In the genomic region with DNA sequence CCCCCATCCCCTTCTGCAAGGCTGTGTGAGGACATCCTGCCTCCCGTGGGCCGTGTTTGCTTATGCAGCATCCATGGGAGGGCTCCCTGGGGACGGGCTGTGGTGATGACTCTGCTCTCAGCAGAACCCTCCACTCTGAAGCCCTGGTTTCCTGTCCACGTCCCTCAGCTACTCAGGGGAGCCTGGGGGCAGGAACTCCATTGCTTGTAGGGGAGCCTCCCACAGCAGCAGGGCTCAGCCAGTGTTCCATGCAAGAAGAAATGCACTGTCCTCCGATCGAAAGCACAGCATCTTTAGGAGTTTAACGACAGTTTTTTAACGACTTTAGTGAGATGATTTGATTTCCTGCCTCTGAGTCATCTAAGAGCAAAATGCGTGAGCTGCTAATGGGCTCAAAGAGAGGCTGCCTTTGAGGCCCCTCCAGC, we compare ENCODE assay signal across 8 cellular contexts. TPM values are rescaled to one million over a fixed set of nuclear protein-coding genes. Genes with fewer than 3 reads are reported as not detected.
DNase-seq lines count a peak whose midpoint lies in the region; ATAC-seq and TF ChIP-seq lines count a peak whose summit lies in the region.

No MANE protein-coding gene starts in this region.

- DNase-seq in SK-N-SH (peak; percentile 57), activated B cell treated with CpG ODN at 0.5 μM for 24 hours (peak; percentile 30), skeletal muscle cell (ENCODE audit: low read depth) (peak; percentile 78), G401 (ENCODE audit: low spot score) (no peak)

- no peak for TF ChIP-seq RAD21 in SK-N-SH (IDR thresholded peaks at IDR 0.05; ENCODE audit: low read length)

- H3K9ac ChIP-seq in SK-N-SH, result no peak overlapping the region

- no peaks in the 10 kb centered on the region for H3K9me3 Mint-ChIP-seq in activated B cell treated with CpG ODN at 0.5 μM for 24 hours

- no peak for ATAC-seq in SK-N-SH treated with all-trans-retinoic acid at 6 μM for 48 hours
- peak; percentile 69 for ATAC-seq in HG02938 (IDR thresholded peaks at IDR 0.05; ENCODE audit: unreplicated experiment)
- ATAC-seq in activated B cell treated with CpG ODN at 0.5 μM for 24 hours (ENCODE audit: low read depth), result peak; percentile 94
- no peak for ATAC-seq in GM19328 (IDR thresholded peaks at IDR 0.05; ENCODE audit: unreplicated experiment)
- ATAC-seq in HG02588 (IDR thresholded peaks at IDR 0.05; ENCODE audit: unreplicated experiment), result no peak

- H3K27me3 Mint-ChIP-seq in activated B cell treated with CpG ODN at 0.5 μM for 24 hours, result no peaks in the 10 kb centered on the region

- H3F3A ChIP-seq in SK-N-SH (replicated peaks; ENCODE audit: insufficient read depth), result no peaks in the 10 kb centered on the region

- TF ChIP-seq CTCF in SK-N-SH (IDR thresholded peaks at IDR 0.05) (no peak), activated B cell treated with CpG ODN at 0.5 μM for 24 hours (IDR thresholded peaks at IDR 0.05) (no peak)

- H3K4me1 ChIP-seq in SK-N-SH (ENCODE audit: control insufficient read depth in 1 of 2, insufficient read depth in 2 of 2, low read depth in 1 of 2, low read length in 1 of 2), result peaks cover 5 to 30% of the 10 kb centered on the region in 2 experiments; a peak in 1 of 4 replicates

- H3K9me3 ChIP-seq in SK-N-SH, result no peaks in the 10 kb centered on the region

- H3K27me3 ChIP-seq in SK-N-SH (ENCODE audit: insufficient read depth), result no peaks in the 10 kb centered on the region

- H3K4me2 ChIP-seq in SK-N-SH, result no peak overlapping the region

- intact Hi-C loops in activated B cell treated with CpG ODN at 0.5 μM for 24 hours (cut with micrococcal nuclease), result no loop called here

- WGBS in SK-N-SH (ENCODE audit: low lambda C conversion rate), result 43% methylated on average over 7 of the region's 9 CpGs

- TF ChIP-seq EP300 in SK-N-SH (IDR thresholded peaks at IDR 0.05; ENCODE audit: borderline replicate concordance in 1 of 2, low read depth in 1 of 2, low read length in 1 of 2), result no peak

- peaks cover 40% of the 10 kb centered on the region for H3K4me1 Mint-ChIP-seq in activated B cell treated with CpG ODN at 0.5 μM for 24 hours

- no peaks in the 10 kb centered on the region for H3K36me3 ChIP-seq in SK-N-SH (replicated peaks in 1 of 2; ENCODE audit: control insufficient read depth in 1 of 2, insufficient read depth in 2 of 2, low read length in 1 of 2)

- no peak overlapping the region for H2AFZ ChIP-seq in SK-N-SH (ENCODE audit: low read depth)

- H3K27ac Mint-ChIP-seq in activated B cell treated with CpG ODN at 0.5 μM for 24 hours, result no peak overlapping the region

- H3K4me3 ChIP-seq in SK-N-SH (ENCODE audit: low read depth in 2 of 2, low read length in 1 of 2), result no peak overlapping the region
- H3K4me3 ChIP-seq in skeletal muscle cell (ENCODE audit: low read depth, low read length), result no peak overlapping the region

- no peak overlapping the region for H3K4me3 Mint-ChIP-seq in activated B cell treated with CpG ODN at 0.5 μM for 24 hours

- no peaks in the 10 kb centered on the region for H3K9me2 ChIP-seq in SK-N-SH

- H3K79me2 ChIP-seq in SK-N-SH (ENCODE audit: insufficient read depth), result no peaks in the 10 kb centered on the region

- in situ Hi-C loops in G401 (cut with HindIII; ENCODE audit: low sequenced_read_pairs), result no loop called here

- H4K20me1 ChIP-seq in SK-N-SH (ENCODE audit: insufficient read depth), result no peaks in the 10 kb centered on the region

- no peak overlapping the region for H3K27ac ChIP-seq in SK-N-SH (ENCODE audit: low read depth in 2 of 2, low read length in 1 of 2)

- H3K36me3 Mint-ChIP-seq in activated B cell treated with CpG ODN at 0.5 μM for 24 hours (ENCODE audit: low read depth), result peaks cover 44% of the 10 kb centered on the region

- CTCF ChIA-PET in SK-N-SH (lab: Yijun Ruan, JAX), result interaction anchor here (1.3 to 1.6 kb wide), 3 partner anchors 11 to 57 kb away, joined by 3 to 4 read pairs (median 4); no protein-coding TSS in a partner anchor
- CTCF ChIA-PET in activated B cell treated with CpG ODN at 0.5 μM for 24 hours (lab: Charles Lee), result no interaction called here

- POLR2A ChIA-PET in SK-N-SH (lab: Yijun Ruan, JAX), result no interaction called here
- POLR2A ChIA-PET in activated B cell treated with CpG ODN at 0.5 μM for 24 hours (lab: Charles Lee), result interaction anchor here (0.6 to 1.0 kb wide), 3 partner anchors 11 to 44 kb away, joined by 4 to 7 read pairs (median 6); no protein-coding TSS in a partner anchor

TF ChIP-seq in SK-N-SH, 30 proteins besides CTCF, POLR2A, EP300 and RAD21 (continues in another document):
- TF ChIP-seq RFX5 (IDR thresholded peaks at IDR 0.05; ENCODE audit: low read length) (no peak), EZH2phosphoT487 (IDR thresholded peaks at IDR 0.05; ENCODE audit: borderline replicate concordance, low read depth) (no peak), CHD2 (IDR thresholded peaks at IDR 0.05; ENCODE audit: low read length, partially characterized antibody) (no peak), SIN3A (IDR thresholded peaks at IDR 0.05; ENCODE audit: borderline replicate concordance, low read depth, low read length) (no peak), REST (IDR thresholded peaks at IDR 0.05; ENCODE audit: low read depth, low read length) (no peak)

TF ChIP-seq in SK-N-SH treated with all-trans-retinoic acid at 6 μM for 48 hours, 23 proteins besides CTCF, POLR2A, EP300 and RAD21:
- TF ChIP-seq ESRRG (CRISPR knock-in tag; IDR thresholded peaks at IDR 0.05) (no peak), CSDC2 (CRISPR knock-in tag; IDR thresholded peaks at IDR 0.05) (no peak), ZNF565 (CRISPR knock-in tag; conservative IDR thresholded peaks at IDR 0.05; ENCODE audit: low read depth) (no peak), ZC3H10 (CRISPR knock-in tag; IDR thresholded peaks at IDR 0.05) (no peak)
- TF ChIP-seq, protein P1, sequence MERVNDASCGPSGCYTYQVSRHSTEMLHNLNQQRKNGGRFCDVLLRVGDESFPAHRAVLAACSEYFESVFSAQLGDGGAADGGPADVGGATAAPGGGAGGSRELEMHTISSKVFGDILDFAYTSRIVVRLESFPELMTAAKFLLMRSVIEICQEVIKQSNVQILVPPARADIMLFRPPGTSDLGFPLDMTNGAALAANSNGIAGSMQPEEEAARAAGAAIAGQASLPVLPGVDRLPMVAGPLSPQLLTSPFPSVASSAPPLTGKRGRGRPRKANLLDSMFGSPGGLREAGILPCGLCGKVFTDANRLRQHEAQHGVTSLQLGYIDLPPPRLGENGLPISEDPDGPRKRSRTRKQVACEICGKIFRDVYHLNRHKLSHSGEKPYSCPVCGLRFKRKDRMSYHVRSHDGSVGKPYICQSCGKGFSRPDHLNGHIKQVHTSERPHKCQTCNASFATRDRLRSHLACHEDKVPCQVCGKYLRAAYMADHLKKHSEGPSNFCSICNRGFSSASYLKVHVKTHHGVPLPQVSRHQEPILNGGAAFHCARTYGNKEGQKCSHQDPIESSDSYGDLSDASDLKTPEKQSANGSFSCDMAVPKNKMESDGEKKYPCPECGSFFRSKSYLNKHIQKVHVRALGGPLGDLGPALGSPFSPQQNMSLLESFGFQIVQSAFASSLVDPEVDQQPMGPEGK (CRISPR knock-in tag; IDR thresholded peaks at IDR 0.05; ENCODE audit: borderline replicate concordance), result no peak

RNA-seq across cellular contexts. Expression of gene KCNAB2, which starts 8.3 kb away (rescaled TPM):
- 6.1 and 7.6 TPM in 2 replicates for polyA plus RNA-seq in SK-N-SH (2012; rRNA removed)
- 3.3 and 4.6 TPM in 2 replicates for polyA plus RNA-seq in SK-N-SH (2012; cell fraction: cytosol; rRNA removed)
- 12.2 and 13.1 TPM in 2 replicates for polyA plus RNA-seq in SK-N-SH (2012; cell fraction: nucleus; rRNA removed)
- total RNA-seq in activated B cell treated with CpG ODN at 0.5 μM for 24 hours, result 101 and 121 TPM in 2 replicates
- 0.71 and 1.8 TPM in 2 replicates for total RNA-seq in G401 (2014; rRNA removed; shearing (Covaris generic))

RNA-seq across cellular contexts. Expression of gene NPHP4, which starts 45.1 kb away (rescaled TPM):
- 4.6 and 7.0 TPM in 2 replicates for polyA plus RNA-seq in SK-N-SH (2012; rRNA removed)
- polyA plus RNA-seq in SK-N-SH (2012; cell fraction: cytosol; rRNA removed), result 1.9 and 3.3 TPM in 2 replicates
- 29.0 and 38.1 TPM in 2 replicates for polyA plus RNA-seq in SK-N-SH (2012; cell fraction: nucleus; rRNA removed)
- 6.2 and 8.0 TPM in 2 replicates for total RNA-seq in activated B cell treated with CpG ODN at 0.5 μM for 24 hours
- total RNA-seq in G401 (2014; rRNA removed; shearing (Covaris generic)), result 7.6 and 9.8 TPM in 2 replicates

Comparison
In these comparisons a context has a peak if more than half of its experiments do, and no peak if none do; other contexts are left out.
1. ATAC-seq: peak in HG02938 (single experiment) and activated B cell treated with CpG ODN at 0.5 μM for 24 hours (single experiment); none in SK-N-SH treated with all-trans-retinoic acid at 6 μM for 48 hours (single experiment), GM19328 (single experiment) and HG02588 (single experiment).
2. RNA of gene KCNAB2, which starts 8.3 kb away (total RNA-seq): 101 to 121 TPM in activated B cell treated with CpG ODN at 0.5 μM for 24 hours; 0.71 to 1.8 TPM in G401; every median in the first group is over 10 times any median in the second.